In genomic region chr2:217900780-217901360, GRCh38 we compare ENCODE assay signal across 16 cellular contexts.
DNase-seq lines count a peak whose midpoint lies in the region; ATAC-seq and TF ChIP-seq lines count a peak whose summit lies in the region.
"Had no signal": no experiment of that assay in that cellular context is flagged by ENCODE, and none has a peak within 500 bp of the region (broad histone marks: within the 10 kb centered on the region; RNA-seq: fewer than 3 reads in every experiment).

No MANE protein-coding gene starts in this region.

- peak overlapping the region in 4 of 7 donors; percentile 54 to 93 (median 65) for H3K27ac Mint-ChIP-seq in CD14-positive monocyte
- H3K27ac Mint-ChIP-seq in dendritic cell treated with granulocyte-macrophage colony-stimulating factor and Interleukin-4, amounts not matched to agents 40 ng/mL and 50 ng/mL, for 4 days, result peak overlapping the region; percentile 44
- no peak overlapping the region for H3K27ac Mint-ChIP-seq in naive thymus-derived CD8-positive, alpha-beta T cell
- H3K27ac Mint-ChIP-seq: activated CD4-positive, alpha-beta memory T cell treated with anti-CD3 and anti-CD28 coated beads, Interleukin-2, amount 10 ng/mL, durations not matched to agents 7 days and 5 days; activated T-helper 1 cell treated with anti-CD3 and anti-CD28 coated beads, Interleukin-12 subunit alpha, Interleukin-12 subunit beta, Interleukin-2, Interleukin-4 antibody, amounts not matched to agents 30 ng/mL and 10 ng/mL and 1 ng/mL, durations not matched to agents 14 hours and 24 hours and 36 hours had no signal

- H3K9me3 ChIP-seq in lower lobe of right lung (no peaks in the 10 kb centered on the region), stomach (no peaks in the 10 kb centered on the region)
- H3K9me3 ChIP-seq: SK-N-SH had no signal

- TF ChIP-seq CTCF in CD14-positive monocyte (IDR thresholded peaks at IDR 0.05), result no peak
- no peak for TF ChIP-seq CTCF in lower lobe of right lung (IDR thresholded peaks at IDR 0.05)
- no peak for TF ChIP-seq CTCF in stomach (IDR thresholded peaks at IDR 0.05)

- peaks cover 0 to 3% (median 0%) of the 10 kb centered on the region in 7 donors for H3K9me3 Mint-ChIP-seq in CD14-positive monocyte
- no peaks in the 10 kb centered on the region for H3K9me3 Mint-ChIP-seq in dendritic cell treated with granulocyte-macrophage colony-stimulating factor and Interleukin-4, amounts not matched to agents 40 ng/mL and 50 ng/mL, for 4 days
- H3K9me3 Mint-ChIP-seq in naive thymus-derived CD8-positive, alpha-beta T cell, result no peaks in the 10 kb centered on the region
- H3K9me3 Mint-ChIP-seq: activated CD4-positive, alpha-beta memory T cell treated with anti-CD3 and anti-CD28 coated beads, Interleukin-2, amount 10 ng/mL, durations not matched to agents 7 days and 5 days; activated T-helper 1 cell treated with anti-CD3 and anti-CD28 coated beads, Interleukin-12 subunit alpha, Interleukin-12 subunit beta, Interleukin-2, Interleukin-4 antibody, amounts not matched to agents 30 ng/mL and 10 ng/mL and 1 ng/mL, durations not matched to agents 14 hours and 24 hours and 36 hours; neural progenitor cell had no signal

- 87 to 94% (median 90%) methylated on average over 5 to 7 of the region's 7 CpGs for WGBS in stomach, 5 donors

- no peak for TF ChIP-seq POLR2A in stomach (IDR thresholded peaks at IDR 0.05)

- H3K4me3 ChIP-seq in lower lobe of right lung, result peak overlapping the region; percentile 45
- peak overlapping the region in 2 of 4 donors; percentile 13 to 19 for H3K4me3 ChIP-seq in stomach
- H3K4me3 ChIP-seq: neural progenitor cell had no signal

- H3K27me3 ChIP-seq in lower lobe of right lung (ENCODE audit: low read depth) (no peaks in the 10 kb centered on the region), stomach (no peaks in the 10 kb centered on the region)
- H3K27me3 ChIP-seq: neural progenitor cell had no signal

- H3K4me1 ChIP-seq in lower lobe of right lung, result peaks cover 100% of the 10 kb centered on the region
- H3K4me1 ChIP-seq in stomach, result peaks cover 90 to 95% (median 93%) of the 10 kb centered on the region in 4 donors

- no peak for ATAC-seq in lower lobe of right lung
- no peak for ATAC-seq in naive thymus-derived CD8-positive, alpha-beta T cell
- ATAC-seq: left lobe of liver had no signal

- peaks cover 30 to 41% of the 10 kb centered on the region in 2 donors for H3K36me3 Mint-ChIP-seq in CD14-positive monocyte
- peaks cover 41% of the 10 kb centered on the region for H3K36me3 Mint-ChIP-seq in dendritic cell treated with granulocyte-macrophage colony-stimulating factor and Interleukin-4, amounts not matched to agents 40 ng/mL and 50 ng/mL, for 4 days (ENCODE audit: low read depth)
- no peaks in the 10 kb centered on the region for H3K36me3 Mint-ChIP-seq in naive thymus-derived CD8-positive, alpha-beta T cell
- H3K36me3 Mint-ChIP-seq: neural progenitor cell had no signal

- H3K27ac ChIP-seq in lower lobe of right lung (peak overlapping the region; percentile 87), stomach (peak overlapping the region in 4 of 5 donors; percentile 88 to 92 (median 92))
- H3K27ac ChIP-seq: neural progenitor cell had no signal

- no peak for DNase-seq in CD14-positive monocyte (ENCODE audit: low spot score)
- no peak for DNase-seq in lower lobe of right lung
- no peak for DNase-seq in stomach
- no peak for DNase-seq in naive thymus-derived CD8-positive, alpha-beta T cell
- no peak for DNase-seq in AML-193 (lab: John Stamatoyannopoulos, UW)
- DNase-seq in islet precursor cell, result no peak
- no peak for DNase-seq in activated CD4-positive, alpha-beta T cell treated with anti-CD3 and anti-CD28 coated beads for 1 hour
- DNase-seq: activated CD4-positive, alpha-beta memory T cell treated with anti-CD3 and anti-CD28 coated beads, Interleukin-2, amount 10 ng/mL, durations not matched to agents 7 days and 5 days; hippocampal formation; Kasumi-1; NCI-H524; SK-N-SH had no signal

- H3K36me3 ChIP-seq in lower lobe of right lung, result peaks cover 69% of the 10 kb centered on the region
- peaks cover 17 to 47% (median 28%) of the 10 kb centered on the region in 4 donors for H3K36me3 ChIP-seq in stomach
- H3K36me3 ChIP-seq: neural progenitor cell had no signal

- peaks cover 0 to 9% (median 8%) of the 10 kb centered on the region in 3 donors for H3K27me3 Mint-ChIP-seq in CD14-positive monocyte (ENCODE audit: low read depth in 3 of 3)
- H3K27me3 Mint-ChIP-seq in dendritic cell treated with granulocyte-macrophage colony-stimulating factor and Interleukin-4, amounts not matched to agents 40 ng/mL and 50 ng/mL, for 4 days, result peaks cover 16% of the 10 kb centered on the region
- peaks cover 4 to 28% (median 9%) of the 10 kb centered on the region in 5 donors for H3K27me3 Mint-ChIP-seq in naive thymus-derived CD8-positive, alpha-beta T cell

- no peak for TF ChIP-seq EP300 in stomach (IDR thresholded peaks at IDR 0.05)

- H3K4me3 Mint-ChIP-seq in CD14-positive monocyte, result no peak overlapping the region
- H3K4me3 Mint-ChIP-seq in dendritic cell treated with granulocyte-macrophage colony-stimulating factor and Interleukin-4, amounts not matched to agents 40 ng/mL and 50 ng/mL, for 4 days, result no peak overlapping the region
- H3K4me3 Mint-ChIP-seq in naive thymus-derived CD8-positive, alpha-beta T cell, result no peak overlapping the region
- H3K4me3 Mint-ChIP-seq: activated CD4-positive, alpha-beta memory T cell treated with anti-CD3 and anti-CD28 coated beads, Interleukin-2, amount 10 ng/mL, durations not matched to agents 7 days and 5 days; activated T-helper 1 cell treated with anti-CD3 and anti-CD28 coated beads, Interleukin-12 subunit alpha, Interleukin-12 subunit beta, Interleukin-2, Interleukin-4 antibody, amounts not matched to agents 30 ng/mL and 10 ng/mL and 1 ng/mL, durations not matched to agents 14 hours and 24 hours and 36 hours; neural progenitor cell had no signal

- intact Hi-C loops in CD14-positive monocyte (cut with micrococcal nuclease), result loop anchor here in 1 of 2 donors (5.0 kb wide), 1 partner anchor 36 kb away; no protein-coding TSS in a partner anchor
- intact Hi-C loops in dendritic cell treated with granulocyte-macrophage colony-stimulating factor and Interleukin-4, amounts not matched to agents 40 ng/mL and 50 ng/mL, for 4 days (cut with micrococcal nuclease), result loop anchor here (5.0 kb wide), 1 partner anchor 41 kb away; no protein-coding TSS in a partner anchor
- intact Hi-C loops in lower lobe of right lung (cut with DNase I), result no loop called here
- intact Hi-C loops in stomach (cut with DNase I; ENCODE audit: low total_unique reads), result no loop called here

- POLR2A ChIA-PET in naive thymus-derived CD8-positive, alpha-beta T cell (lab: Charles Lee), result no interaction called here

- H3K4me1 Mint-ChIP-seq in CD14-positive monocyte, result peaks cover 56% of the 10 kb centered on the region
- peaks cover 77% of the 10 kb centered on the region for H3K4me1 Mint-ChIP-seq in dendritic cell treated with granulocyte-macrophage colony-stimulating factor and Interleukin-4, amounts not matched to agents 40 ng/mL and 50 ng/mL, for 4 days (ENCODE audit: low read depth)
- H3K4me1 Mint-ChIP-seq in naive thymus-derived CD8-positive, alpha-beta T cell, result peaks cover 2 to 26% (median 14%) of the 10 kb centered on the region in 4 donors

Comparison
In these comparisons a context has a peak if more than half of its experiments do, and no peak if none do; other contexts are left out.
1. H3K27ac Mint-ChIP-seq: peak in CD14-positive monocyte (4 of 7) and dendritic cell treated with granulocyte-macrophage colony-stimulating factor and Interleukin-4, amounts not matched to agents 40 ng/mL and 50 ng/mL, for 4 days (single experiment); none in naive thymus-derived CD8-positive, alpha-beta T cell (0 of 10).